ENCODE assay signal across 1 cellular context in genomic region chr14:92959189-92959531, GRCh38.
TF ChIP-seq lines count a peak whose summit lies in the region.

No MANE protein-coding gene starts in this region.

TF ChIP-seq in HepG2, 621 proteins besides CTCF, POLR2A, EP300 and RAD21:
- TF ChIP-seq MATR3 (CRISPR knock-in tag; IDR thresholded peaks at IDR 0.05), result no peak
- TF ChIP-seq ZNF260 (CRISPR knock-in tag; IDR thresholded peaks at IDR 0.05; ENCODE audit: borderline replicate concordance, low read depth), result no peak
- no peak for TF ChIP-seq RFX3 (CRISPR knock-in tag; IDR thresholded peaks at IDR 0.05)
- no peak for TF ChIP-seq ZNF660 (CRISPR knock-in tag; IDR thresholded peaks at IDR 0.05; ENCODE audit: borderline replicate concordance, low read depth)
- no peak for TF ChIP-seq ZNF672 (CRISPR knock-in tag; IDR thresholded peaks at IDR 0.05)
- no peak for TF ChIP-seq HCFC1 (IDR thresholded peaks at IDR 0.05; ENCODE audit: low read depth, low read length)
- no peak for TF ChIP-seq ZEB1 (IDR thresholded peaks at IDR 0.05; ENCODE audit: insufficient replicate concordance, low read depth)
- TF ChIP-seq TOE1 (CRISPR knock-in tag; IDR thresholded peaks at IDR 0.05), result no peak
- no peak for TF ChIP-seq ZSCAN29 (CRISPR knock-in tag; conservative IDR thresholded peaks at IDR 0.05)
- no peak for TF ChIP-seq ARID2 (CRISPR knock-in tag; IDR thresholded peaks at IDR 0.05; ENCODE audit: borderline replicate concordance)
- no peak for TF ChIP-seq CSRNP2 (CRISPR knock-in tag; conservative IDR thresholded peaks at IDR 0.05; ENCODE audit: low read depth)
- no peak for TF ChIP-seq U2AF2 (IDR thresholded peaks at IDR 0.05; ENCODE audit: low read depth, low read length)
- TF ChIP-seq CEBPZ (IDR thresholded peaks at IDR 0.05; ENCODE audit: low read length), result no peak
- no peak for TF ChIP-seq MBD4 (IDR thresholded peaks at IDR 0.05; ENCODE audit: borderline replicate concordance, low read length)
- no peak for TF ChIP-seq USF2 (IDR thresholded peaks at IDR 0.05; ENCODE audit: low read depth, low read length)
- TF ChIP-seq USF2 (CRISPR knock-in tag; IDR thresholded peaks at IDR 0.05; ENCODE audit: borderline replicate concordance), result no peak
- TF ChIP-seq MAF1 (CRISPR knock-in tag; IDR thresholded peaks at IDR 0.05; ENCODE audit: borderline replicate concordance), result no peak
